ENCODE assay signal across 32 cellular contexts in the genomic region with DNA sequence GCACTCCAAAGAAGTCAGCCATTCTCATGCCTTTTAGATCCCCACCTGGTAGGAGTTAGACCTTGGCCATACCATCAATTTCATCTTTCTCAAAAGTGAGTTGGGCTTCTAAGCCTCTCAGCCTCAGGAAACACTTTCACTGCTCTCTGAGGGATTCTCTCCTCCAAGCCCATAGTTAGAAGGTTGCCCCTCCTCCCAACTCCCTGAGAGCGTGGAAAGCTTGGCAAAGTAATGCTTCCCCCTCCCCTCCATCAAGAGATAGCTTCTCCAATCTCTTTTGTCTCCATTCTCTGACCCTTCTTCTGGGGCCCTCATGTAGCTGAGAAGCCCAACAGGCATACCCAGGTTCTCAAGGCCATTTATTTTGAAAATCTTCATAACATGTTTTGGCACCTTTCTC. TPM values are rescaled to one million over a fixed set of nuclear protein-coding genes. Genes with fewer than 3 reads are reported as not detected.
DNase-seq lines count a peak whose midpoint lies in the region; ATAC-seq and TF ChIP-seq lines count a peak whose summit lies in the region.
"Had no signal": no experiment of that assay in that cellular context is flagged by ENCODE, and none has a peak within 500 bp of the region (broad histone marks: within the 10 kb centered on the region; RNA-seq: fewer than 3 reads in every experiment).

No MANE protein-coding gene starts in this region.

- H3K27me3 Mint-ChIP-seq in HFFc6 (ENCODE audit: insufficient read depth), result no peaks in the 10 kb centered on the region; the same call in none of the 2 replicates
- peaks cover 53 to 54% of the 10 kb centered on the region in 2 donors for H3K27me3 Mint-ChIP-seq in effector memory CD8-positive, alpha-beta T cell

- H3K9me3 ChIP-seq in esophagus muscularis mucosa, result no peaks in the 10 kb centered on the region
- H3K9me3 ChIP-seq in lower lobe of right lung, result no peaks in the 10 kb centered on the region
- no peaks in the 10 kb centered on the region for H3K9me3 ChIP-seq in suprapubic skin
- H3K9me3 ChIP-seq: BLaER1 had no signal

- H3K4me3 ChIP-seq in esophagus muscularis mucosa, result no peak overlapping the region
- H3K4me3 ChIP-seq in lower lobe of right lung, result no peak overlapping the region
- H3K4me3 ChIP-seq in suprapubic skin, result no peak overlapping the region
- H3K4me3 ChIP-seq: BLaER1, PC-9 had no signal

- no peak for ATAC-seq in lower lobe of right lung
- no peak for ATAC-seq in HG02840 (IDR thresholded peaks at IDR 0.05; ENCODE audit: low FRiP score, unreplicated experiment)
- ATAC-seq in GM19023 (IDR thresholded peaks at IDR 0.05; ENCODE audit: unreplicated experiment), result no peak
- no peak for ATAC-seq in effector memory CD8-positive, alpha-beta T cell (replicated peaks)
- ATAC-seq: activated CD8-positive, alpha-beta memory T cell treated with anti-CD3 and anti-CD28 coated beads, Interleukin-2, amount 10 ng/mL, durations not matched to agents 7 days and 5 days; activated naive CD8-positive, alpha-beta T cell treated with anti-CD3 and anti-CD28 coated beads, Interleukin-2, amount 50 U/mL, for 24 hours; foreskin keratinocyte; left colon; naive thymus-derived CD8-positive, alpha-beta T cell had no signal

- peaks cover 44% of the 10 kb centered on the region for H3K4me1 Mint-ChIP-seq in HFFc6 (ENCODE audit: low read depth)
- H3K4me1 Mint-ChIP-seq in effector memory CD8-positive, alpha-beta T cell (ENCODE audit: low read depth in 2 of 2), result peaks cover 7 to 10% of the 10 kb centered on the region in 2 donors
- H3K4me1 Mint-ChIP-seq: activated naive CD8-positive, alpha-beta T cell treated with anti-CD3 and anti-CD28 coated beads, Interleukin-2, amount 50 U/mL, for 24 hours; naive thymus-derived CD8-positive, alpha-beta T cell had no signal

- H3K27ac Mint-ChIP-seq in HFFc6, result peak overlapping the region; percentile 67
- no peak overlapping the region for H3K27ac Mint-ChIP-seq in effector memory CD8-positive, alpha-beta T cell
- H3K27ac Mint-ChIP-seq: activated CD8-positive, alpha-beta memory T cell treated with anti-CD3 and anti-CD28 coated beads, Interleukin-2, amount 10 ng/mL, durations not matched to agents 7 days and 5 days; activated naive CD8-positive, alpha-beta T cell treated with anti-CD3 and anti-CD28 coated beads, Interleukin-2, amount 50 U/mL, for 24 hours had no signal

- TF ChIP-seq CTCF in HFFc6 (IDR thresholded peaks at IDR 0.05) (no peak), esophagus muscularis mucosa (IDR thresholded peaks at IDR 0.05) (no peak), lower lobe of right lung (IDR thresholded peaks at IDR 0.05) (no peak), suprapubic skin (IDR thresholded peaks at IDR 0.05) (no peak)

- H3K27me3 ChIP-seq in esophagus muscularis mucosa, result no peaks in the 10 kb centered on the region
- no peaks in the 10 kb centered on the region for H3K27me3 ChIP-seq in lower lobe of right lung (ENCODE audit: low read depth)
- no peaks in the 10 kb centered on the region for H3K27me3 ChIP-seq in suprapubic skin
- H3K27me3 ChIP-seq: BLaER1 had no signal

- intact Hi-C loops in esophagus muscularis mucosa (cut with DNase I), result no loop called here
- intact Hi-C loops in lower lobe of right lung (cut with DNase I), result no loop called here

- no peaks in the 10 kb centered on the region for H3K36me3 Mint-ChIP-seq in HFFc6 (ENCODE audit: low read depth)
- H3K36me3 Mint-ChIP-seq in effector memory CD8-positive, alpha-beta T cell (ENCODE audit: insufficient read depth), result no peaks in the 10 kb centered on the region
- H3K36me3 Mint-ChIP-seq: brain had no signal

- H3K27ac ChIP-seq in esophagus muscularis mucosa (replicated peaks in 1 of 4), result peak overlapping the region; percentile 4 to 65 (median 46)
- H3K27ac ChIP-seq in lower lobe of right lung, result peak overlapping the region; percentile 54
- H3K27ac ChIP-seq in suprapubic skin, result peak overlapping the region; percentile 83
- H3K27ac ChIP-seq: BLaER1, epithelial cell of prostate, foreskin keratinocyte, HL-60, PC-9 had no signal

- no peaks in the 10 kb centered on the region for H3K9me3 Mint-ChIP-seq in HFFc6
- no peaks in the 10 kb centered on the region for H3K9me3 Mint-ChIP-seq in effector memory CD8-positive, alpha-beta T cell
- H3K9me3 Mint-ChIP-seq: activated naive CD8-positive, alpha-beta T cell treated with anti-CD3 and anti-CD28 coated beads, Interleukin-2, amount 50 U/mL, for 24 hours had no signal

- TF ChIP-seq EP300 in esophagus muscularis mucosa (IDR thresholded peaks at IDR 0.05) (no peak), suprapubic skin (IDR thresholded peaks at IDR 0.05) (no peak)

- no peak for TF ChIP-seq POLR2A in esophagus muscularis mucosa (IDR thresholded peaks at IDR 0.05; ENCODE audit: low read depth)
- no peak for TF ChIP-seq POLR2A in suprapubic skin (IDR thresholded peaks at IDR 0.05)

- H3K4me1 ChIP-seq in esophagus muscularis mucosa, result peaks cover 0 to 21% (median 10%) of the 10 kb centered on the region in 4 donors
- no peaks in the 10 kb centered on the region for H3K4me1 ChIP-seq in lower lobe of right lung
- peaks cover 7% of the 10 kb centered on the region for H3K4me1 ChIP-seq in suprapubic skin

- no peak overlapping the region for H3K4me3 Mint-ChIP-seq in HFFc6
- no peak overlapping the region for H3K4me3 Mint-ChIP-seq in effector memory CD8-positive, alpha-beta T cell
- H3K4me3 Mint-ChIP-seq: activated CD8-positive, alpha-beta memory T cell treated with anti-CD3 and anti-CD28 coated beads, Interleukin-2, amount 10 ng/mL, durations not matched to agents 7 days and 5 days; activated naive CD8-positive, alpha-beta T cell treated with anti-CD3 and anti-CD28 coated beads, Interleukin-2, amount 50 U/mL, for 24 hours; brain; naive thymus-derived CD8-positive, alpha-beta T cell had no signal

- DNase-seq in HFFc6 (no peak), esophagus muscularis mucosa (ENCODE audit: extremely low spot score) (no peak), lower lobe of right lung (no peak), suprapubic skin (ENCODE audit: low spot score in 2 of 2) (no peak), T-helper 2 cell (no peak)
- no peak for DNase-seq in effector memory CD8-positive, alpha-beta T cell
- DNase-seq: activated CD4-positive, alpha-beta T cell treated with anti-CD3 and anti-CD28 coated beads, Interleukin-2, amount 50 U/mL, for 1 hour; activated CD8-positive, alpha-beta memory T cell treated with anti-CD3 and anti-CD28 coated beads, Interleukin-2, amount 10 ng/mL, durations not matched to agents 7 days and 5 days; activated naive CD8-positive, alpha-beta T cell treated with anti-CD3 and anti-CD28 coated beads, Interleukin-2, amount 50 U/mL, for 24 hours; activated T-cell treated with anti-CD3 and anti-CD28 coated beads, Interleukin-2, amount 50 U/mL, for 48 hours; DMS79; effector CD4-positive, alpha-beta T cell; foreskin keratinocyte; GF-D8; left colon; naive thymus-derived CD8-positive, alpha-beta T cell; NCI-H510A treated with DMSO at 0.1 percent for 48 hours; NK-92 treated with Interleukin-12 subunit alpha and Interleukin-12 subunit beta, amount 100 ng/mL, for 24 hours; PC-9; SHP77 treated with DMSO at 0.1 percent for 48 hours; stimulated activated CD4-positive, alpha-beta T cell treated with anti-CD3 and anti-CD28 coated beads, Interleukin-4, amount 100 ng/mL, for 1 hour; substantia nigra; SW 1271; T1000 had no signal

- no peaks in the 10 kb centered on the region for H3K36me3 ChIP-seq in esophagus muscularis mucosa
- no peaks in the 10 kb centered on the region for H3K36me3 ChIP-seq in lower lobe of right lung
- H3K36me3 ChIP-seq in suprapubic skin, result no peaks in the 10 kb centered on the region
- H3K36me3 ChIP-seq: BLaER1 had no signal

- WGBS in esophagus muscularis mucosa, result 70% methylated on average over 1 of the region's 1 CpG
- 73% methylated on average over 1 of the region's 1 CpG for WGBS in suprapubic skin

RNA-seq across cellular contexts. Expression of gene LVRN, which starts 16.9 kb away (rescaled TPM):
- total RNA-seq in HFFc6 (2021; fragmentation: NEBNext Ultra II Directional; extraction: Animal tissue kit (Norgen Biotek cat#: 25700)), result under 1 TPM in 4 of 6 experiments, not detected in 2; 0.07 to 0.41 (median 0.16) TPM
- 10 to 100 TPM in 1 of 4 donors, 1 to 10 TPM in 3; 1.3 to 11.2 (median 3.4) TPM for total RNA-seq in esophagus muscularis mucosa
- total RNA-seq in lower lobe of right lung, result 1.3 TPM
- total RNA-seq in suprapubic skin, result 1 to 10 TPM in 2 of 4 donors, under 1 TPM in 2; 0.23 to 3.7 (median 0.99) TPM

RNA-seq across cellular contexts. Expression of gene ARL14EPL, which starts 53.1 kb away (rescaled TPM):
- not detected for total RNA-seq in HFFc6 (2021; fragmentation: NEBNext Ultra II Directional; extraction: Animal tissue kit (Norgen Biotek cat#: 25700))
- not detected for total RNA-seq in esophagus muscularis mucosa
- not detected for total RNA-seq in lower lobe of right lung
- total RNA-seq in suprapubic skin, result not detected
- total RNA-seq: foreskin keratinocyte; left colon; naive thymus-derived CD8-positive, alpha-beta T cell; omental fat pad; urinary bladder had no signal
